ENCODE assay signal across 14 cellular contexts in the genomic region with DNA sequence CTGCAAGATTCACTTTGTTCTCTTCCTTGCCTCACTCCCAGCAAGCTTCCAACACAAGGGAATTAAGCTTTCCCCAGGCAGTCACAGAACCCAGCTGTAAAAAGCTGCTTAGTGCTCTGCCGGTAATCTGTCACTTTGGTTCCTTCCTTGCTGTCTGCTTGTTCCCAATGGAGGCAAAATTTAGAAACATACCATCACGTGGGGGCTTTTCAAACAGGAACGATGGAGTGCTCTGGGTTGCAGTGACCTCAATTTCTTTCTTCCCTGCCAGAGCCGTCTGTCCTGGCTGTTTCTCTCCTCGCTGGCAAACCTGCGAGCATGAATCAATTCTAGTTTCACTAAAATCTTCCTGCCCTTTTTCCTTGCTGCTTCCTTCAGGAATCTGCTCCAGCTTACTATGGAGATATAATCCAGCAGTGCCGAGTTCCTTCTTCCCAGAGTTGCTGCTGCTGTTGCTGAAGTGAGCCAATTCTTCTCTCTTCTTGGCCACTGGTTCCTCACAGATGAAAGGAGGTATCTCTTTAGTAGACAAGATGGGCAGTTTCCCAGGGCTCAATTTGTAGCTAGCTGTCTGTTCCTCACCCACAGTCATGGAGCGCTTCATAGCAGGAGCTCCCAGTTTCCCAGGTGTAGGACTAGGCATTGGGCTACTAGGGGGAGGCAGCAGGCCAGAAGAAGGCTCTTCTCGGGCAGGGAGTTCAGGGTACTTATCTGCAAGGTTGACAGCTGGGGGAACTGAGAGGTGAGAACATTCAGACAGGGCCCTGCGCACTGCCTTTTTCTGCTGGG.
DNase-seq lines count a peak whose midpoint lies in the region; ATAC-seq, FAIRE-seq and TF ChIP-seq lines count a peak whose summit lies in the region.
"Had no signal": no experiment of that assay in that cellular context is flagged by ENCODE, and none has a peak within 500 bp of the region (broad histone marks: within the 10 kb centered on the region; RNA-seq: fewer than 3 reads in every experiment).

No MANE protein-coding gene starts in this region.

- no peaks in the 10 kb centered on the region for H3K27me3 Mint-ChIP-seq in effector memory CD8-positive, alpha-beta T cell
- H3K27me3 Mint-ChIP-seq: activated T-helper 17 cell treated with anti-CD3 and anti-CD28 coated beads, Interleukin-2, amount 50 U/mL, for 72 hours; B cell had no signal

- ATAC-seq in gastrocnemius medialis: peak; percentile 74 to 87
- no peak for ATAC-seq in stimulated activated naive CD8-positive, alpha-beta T cell treated with anti-CD3 and anti-CD28 coated beads, Interleukin-15, Interleukin-2, amounts not matched to agents 100 U/mL and 50 U/mL, for 24 hours
- ATAC-seq in effector memory CD8-positive, alpha-beta T cell (replicated peaks): no peak
- ATAC-seq: activated T-helper 17 cell treated with anti-CD3 and anti-CD28 coated beads, Interleukin-2, amount 50 U/mL, for 72 hours; Panc1 had no signal

- DNase-seq in medulla oblongata (ENCODE audit: extremely low spot score) (peak; percentile 78), gastrocnemius medialis (peak; percentile 47 to 50), COLO829 (ENCODE audit: low spot score) (no peak), NCI-H1694 (lab: John Stamatoyannopoulos, UW) (no peak)
- no peak for DNase-seq in stimulated activated naive CD8-positive, alpha-beta T cell treated with anti-CD3 and anti-CD28 coated beads, Interleukin-15, Interleukin-2, amounts not matched to agents 100 U/mL and 50 U/mL, for 24 hours
- DNase-seq in effector memory CD8-positive, alpha-beta T cell: no peak
- DNase-seq: NCI-H1694 treated with DMSO at 0.1 percent for 48 hours had no signal

- H3K4me3 Mint-ChIP-seq in effector memory CD8-positive, alpha-beta T cell: no peak overlapping the region
- H3K4me3 Mint-ChIP-seq: activated T-helper 17 cell treated with anti-CD3 and anti-CD28 coated beads, Interleukin-2, amount 50 U/mL, for 72 hours; B cell had no signal

- H3K27ac ChIP-seq in HUES64 (ENCODE audit: low read depth, low read length) (peak overlapping the region; percentile 53; the same call in 1 of the 2 replicates), gastrocnemius medialis (peak overlapping the region; percentile 41 to 77 (median 67))

- 76% methylated on average over 10 of the region's 10 CpGs for WGBS in HUES64

- TF ChIP-seq POLR2A in gastrocnemius medialis (IDR thresholded peaks at IDR 0.05): no peak

- intact Hi-C loops in gastrocnemius medialis (cut with DNase I; ENCODE audit: low total_unique reads): loop anchor here (1.0 kb wide), 1 partner anchor 260 kb away; no protein-coding TSS in a partner anchor

- FAIRE-seq in endometrium (lab: Jason Lieb, UNC): peak; percentile 68
- FAIRE-seq: endothelial cell of umbilical vein, islet of Langerhans had no signal

- H3K36me3 ChIP-seq in HUES64 (ENCODE audit: insufficient read depth, low read length): peaks cover 17% of the 10 kb centered on the region
- H3K36me3 ChIP-seq in gastrocnemius medialis: peaks cover 0 to 30% of the 10 kb centered on the region in 2 donors

- no peaks in the 10 kb centered on the region for H3K9me3 Mint-ChIP-seq in effector memory CD8-positive, alpha-beta T cell
- H3K9me3 Mint-ChIP-seq: activated T-helper 17 cell treated with anti-CD3 and anti-CD28 coated beads, Interleukin-2, amount 50 U/mL, for 72 hours had no signal

- in situ Hi-C loops in gastrocnemius medialis (cut with MboI; ENCODE audit: low sequenced_read_pairs in 4 of 4): no loop called here

- H3K27me3 ChIP-seq in HUES64 (ENCODE audit: insufficient read depth, low read length): no peaks in the 10 kb centered on the region
- no peaks in the 10 kb centered on the region for H3K27me3 ChIP-seq in gastrocnemius medialis

- no peak for TF ChIP-seq CTCF in gastrocnemius medialis (IDR thresholded peaks at IDR 0.05 in 4 of 5, conservative IDR thresholded peaks at IDR 0.05 in 1 of 5)

- H3K4me1 ChIP-seq in HUES64 (ENCODE audit: insufficient read depth, low read length): peaks cover 51% of the 10 kb centered on the region
- H3K4me1 ChIP-seq in gastrocnemius medialis: peaks cover 23 to 52% of the 10 kb centered on the region in 2 donors

- H3K4me3 ChIP-seq in HUES64 (ENCODE audit: low read length): peak overlapping the region; percentile 6; the same call in 1 of the 2 replicates
- no peak overlapping the region for H3K4me3 ChIP-seq in gastrocnemius medialis

- no peak overlapping the region for H3K9ac ChIP-seq in HUES64 (ENCODE audit: low read depth, low read length)

- H3K27ac Mint-ChIP-seq in effector memory CD8-positive, alpha-beta T cell: peak overlapping the region in 1 of 2 donors; percentile 17
- H3K27ac Mint-ChIP-seq: B cell had no signal

- H3K36me3 Mint-ChIP-seq in effector memory CD8-positive, alpha-beta T cell (ENCODE audit: insufficient read depth): peaks cover 10% of the 10 kb centered on the region

- H3K4me1 Mint-ChIP-seq in effector memory CD8-positive, alpha-beta T cell (ENCODE audit: low read depth in 2 of 2): peaks cover 0 to 2% of the 10 kb centered on the region in 2 donors
- H3K4me1 Mint-ChIP-seq: activated T-helper 17 cell treated with anti-CD3 and anti-CD28 coated beads, Interleukin-2, amount 50 U/mL, for 72 hours had no signal

- H3K9me3 ChIP-seq in HUES64 (ENCODE audit: insufficient read depth, low read depth, low read length): no peaks in the 10 kb centered on the region
- no peaks in the 10 kb centered on the region for H3K9me3 ChIP-seq in gastrocnemius medialis

Comparison
In these comparisons a context has a peak if more than half of its experiments do, and no peak if none do; other contexts are left out.
1. DNase-seq: peak in medulla oblongata (single experiment) and gastrocnemius medialis (2 of 2); none in COLO829 (single experiment), stimulated activated naive CD8-positive, alpha-beta T cell treated with anti-CD3 and anti-CD28 coated beads, Interleukin-15, Interleukin-2, amounts not matched to agents 100 U/mL and 50 U/mL, for 24 hours (single experiment), NCI-H1694 (single experiment) and effector memory CD8-positive, alpha-beta T cell (0 of 3).
2. ATAC-seq: peak in gastrocnemius medialis (2 of 2); none in stimulated activated naive CD8-positive, alpha-beta T cell treated with anti-CD3 and anti-CD28 coated beads, Interleukin-15, Interleukin-2, amounts not matched to agents 100 U/mL and 50 U/mL, for 24 hours (single experiment) and effector memory CD8-positive, alpha-beta T cell (single experiment).